In genomic region chr5:82346376-82347212, GRCh38 we compare ENCODE assay signal across 14 cellular contexts.
DNase-seq lines count a peak whose midpoint lies in the region; TF ChIP-seq lines count a peak whose summit lies in the region.
"Had no signal": no experiment of that assay in that cellular context is flagged by ENCODE, and none has a peak within 500 bp of the region (broad histone marks: within the 10 kb centered on the region; RNA-seq: fewer than 3 reads in every experiment).

No MANE protein-coding gene starts in this region.

- H3K27ac ChIP-seq in SJSA1, result peak overlapping the region; percentile 30
- H3K27ac ChIP-seq in endodermal cell (ENCODE audit: low read depth, low read length), result peak overlapping the region; percentile 61
- peak overlapping the region; percentile 78 for H3K27ac ChIP-seq in temporal lobe (ENCODE audit: low read depth, low read length)
- H3K27ac ChIP-seq: epithelial cell of prostate, SK-N-MC had no signal

- H3K9ac ChIP-seq in endodermal cell (ENCODE audit: extremely low read depth, low read length, poor library complexity, severe bottlenecking), result no peak overlapping the region

- no peak overlapping the region for H3K4me3 ChIP-seq in SJSA1
- no peak overlapping the region for H3K4me3 ChIP-seq in endodermal cell (ENCODE audit: low read length)
- H3K4me3 ChIP-seq in Caco-2 (ENCODE audit: low read depth, low read length), result no peak overlapping the region
- H3K4me3 ChIP-seq: SK-N-MC had no signal

- H3K9me3 ChIP-seq in SJSA1 (replicated peaks), result no peaks in the 10 kb centered on the region
- H3K9me3 ChIP-seq in endodermal cell (ENCODE audit: control insufficient read depth, low read length), result no peaks in the 10 kb centered on the region
- no peaks in the 10 kb centered on the region for H3K9me3 ChIP-seq in Caco-2

- no TSS peak for BruUV-seq in Caco-2 (replicated peaks; lab: Mats Ljungman, UMichigan)

- H3K36me3 ChIP-seq in SJSA1 (no peaks in the 10 kb centered on the region), endodermal cell (ENCODE audit: control insufficient read depth, insufficient read depth, low read length) (no peaks in the 10 kb centered on the region), Caco-2 (ENCODE audit: control insufficient read depth, insufficient read depth, low read length) (no peaks in the 10 kb centered on the region)

- H3K27ac Mint-ChIP-seq in endodermal cell (no peak overlapping the region), Caco-2 (ENCODE audit: unreplicated experiment) (no peak overlapping the region)

- H3K4me1 Mint-ChIP-seq in endodermal cell, result peaks cover 7% of the 10 kb centered on the region
- no peaks in the 10 kb centered on the region for H3K4me1 Mint-ChIP-seq in Caco-2 (ENCODE audit: low read depth, unreplicated experiment)
- H3K4me1 Mint-ChIP-seq: naive B cell had no signal

- 88 to 94% methylated on average over 8 to 10 of the region's 10 CpGs for WGBS in endodermal cell (ENCODE audit: insufficient coverage in 1 of 2, insufficient read length in 1 of 2), 2 experiments

- intact Hi-C loops in Caco-2 (cut with micrococcal nuclease; ENCODE audit: unreplicated experiment), result no loop called here

- H3K27me3 Mint-ChIP-seq in endodermal cell (ENCODE audit: insufficient read depth) (peaks cover 46% of the 10 kb centered on the region), Caco-2 (ENCODE audit: insufficient read depth, unreplicated experiment) (no peaks in the 10 kb centered on the region)

- H3K36me3 Mint-ChIP-seq in endodermal cell (ENCODE audit: low read depth) (no peaks in the 10 kb centered on the region), Caco-2 (ENCODE audit: insufficient read depth, unreplicated experiment) (no peaks in the 10 kb centered on the region)
- H3K36me3 Mint-ChIP-seq: naive B cell had no signal

- peaks cover 19% of the 10 kb centered on the region for H3K4me1 ChIP-seq in SJSA1 (replicated peaks)
- peaks cover 2% of the 10 kb centered on the region for H3K4me1 ChIP-seq in endodermal cell (ENCODE audit: control insufficient read depth, insufficient read depth, low read length)
- no peaks in the 10 kb centered on the region for H3K4me1 ChIP-seq in Caco-2

- H3K4me3 Mint-ChIP-seq in endodermal cell, result no peak overlapping the region
- no peak overlapping the region for H3K4me3 Mint-ChIP-seq in Caco-2 (ENCODE audit: unreplicated experiment)

- CTCF ChIA-PET in Caco-2 (lab: Charles Lee), result interaction anchor here (0.7 kb wide), 1 partner anchor 14 kb away, joined by 4 read pairs; no protein-coding TSS in a partner anchor

- TF ChIP-seq POLR2A in erythroblast (IDR thresholded peaks at IDR 0.05; ENCODE audit: low read length), result no peak

- H3K27me3 ChIP-seq in SJSA1 (replicated peaks) (no peaks in the 10 kb centered on the region), endodermal cell (ENCODE audit: control insufficient read depth, insufficient read depth, low read length, poor library complexity, severe bottlenecking) (peaks cover 13% of the 10 kb centered on the region), Caco-2 (replicated peaks; ENCODE audit: control insufficient read depth, insufficient read depth, low read length) (no peaks in the 10 kb centered on the region)

- TF ChIP-seq CTCF in endodermal cell (conservative IDR thresholded peaks at IDR 0.05) (no peak), Caco-2 (IDR thresholded peaks at IDR 0.05; ENCODE audit: insufficient read depth in 1 of 2, low read depth in 1 of 2, low read length in 1 of 2, severe bottlenecking in 1 of 2, unreplicated experiment in 1 of 2) (no peak)

- POLR2A ChIA-PET in Caco-2 (lab: Charles Lee), result no interaction called here

- H3K9me3 Mint-ChIP-seq in endodermal cell (no peaks in the 10 kb centered on the region), Caco-2 (ENCODE audit: unreplicated experiment) (no peaks in the 10 kb centered on the region)
- H3K9me3 Mint-ChIP-seq: naive B cell had no signal

- DNase-seq in SJSA1 (ENCODE audit: low read depth in 1 of 2, low spot score in 2 of 2), result no peak
- no peak for DNase-seq in endodermal cell
- DNase-seq in myocyte (ENCODE audit: low read depth), result peak; percentile 36
- no peak for DNase-seq in erythroblast (lab: John Stamatoyannopoulos, UW)
- DNase-seq in occipital lobe (lab: John Stamatoyannopoulos, UW), result no peak
- DNase-seq in Caco-2, result no peak
- DNase-seq in NCI-H2081 (lab: John Stamatoyannopoulos, UW), result no peak
- DNase-seq: activated CD4-positive, CD25-positive, alpha-beta regulatory T cell; GF-D8; naive B cell; NCI-H2029 had no signal
